ENCODE assay signal across 1 cellular context in genomic region chr15:65902373-65902772, GRCh38.
TF ChIP-seq lines count a peak whose summit lies in the region.

No MANE protein-coding gene starts in this region.

TF ChIP-seq in K562, 482 proteins besides CTCF, POLR2A, EP300 and RAD21 (continued from another document and continues in another):
- TF ChIP-seq JUND (IDR thresholded peaks at IDR 0.05; ENCODE audit: borderline replicate concordance, low read depth, low read length) (peak; percentile 90), JUND (tag; IDR thresholded peaks at IDR 0.05; ENCODE audit: borderline replicate concordance, low read depth, low read length) (peak; percentile 89; the same call in 1 of the 3 replicates), MTA1 (IDR thresholded peaks at IDR 0.05; ENCODE audit: borderline replicate concordance) (peak; percentile 43; the same call in 1 of the 2 replicates), ZNF184 (CRISPR knock-in tag; IDR thresholded peaks at IDR 0.05) (no peak), ZNF445 (CRISPR knock-in tag; IDR thresholded peaks at IDR 0.05; ENCODE audit: low read depth) (no peak), VEZF1 (CRISPR knock-in tag; IDR thresholded peaks at IDR 0.05) (peak; percentile 73), RAD51 (IDR thresholded peaks at IDR 0.05; ENCODE audit: borderline replicate concordance, low read depth) (no peak), HDAC2 (IDR thresholded peaks at IDR 0.05) (0 out of 2 replicates have a peak, but pooled peaks have one; percentile 32), FOSL1 (tag; conservative IDR thresholded peaks at IDR 0.05) (peak; percentile 83), ZNF609 (CRISPR knock-in tag; IDR thresholded peaks at IDR 0.05; ENCODE audit: borderline replicate concordance) (no peak), CBFA2T2 (conservative IDR thresholded peaks at IDR 0.05) (no peak), ATF3 (IDR thresholded peaks at IDR 0.05) (peak; percentile 80), ATF3 (CRISPR knock-in tag; conservative IDR thresholded peaks at IDR 0.05) (no peak), MAFK (IDR thresholded peaks at IDR 0.05; ENCODE audit: low read length) (peak; percentile 67; the same call in 1 of the 2 replicates), C11orf30 (IDR thresholded peaks at IDR 0.05; ENCODE audit: low read depth) (peak; percentile 79), SRF (CRISPR knock-in tag; IDR thresholded peaks at IDR 0.05) (no peak), TCF3 (CRISPR knock-in tag; IDR thresholded peaks at IDR 0.05) (peak; percentile 6; the same call in 1 of the 2 replicates), SMARCC2 (IDR thresholded peaks at IDR 0.05; ENCODE audit: low read depth) (no peak), E4F1 (CRISPR knock-in tag; IDR thresholded peaks at IDR 0.05; ENCODE audit: borderline replicate concordance) (no peak), ZNF395 (CRISPR knock-in tag; IDR thresholded peaks at IDR 0.05) (no peak), ESRRA (IDR thresholded peaks at IDR 0.05; ENCODE audit: borderline replicate concordance, low read depth) (peak; percentile 32; the same call in 1 of the 2 replicates), POLR2AphosphoS5 (IDR thresholded peaks at IDR 0.05; ENCODE audit: control insufficient read depth, insufficient read depth, low read depth, low read length) (no peak), ATF7 (IDR thresholded peaks at IDR 0.05) (0 out of 2 replicates have a peak, but pooled peaks have one; percentile 35), ZFP1 (CRISPR knock-in tag; IDR thresholded peaks at IDR 0.05) (no peak), TFAM (CRISPR knock-in tag; conservative IDR thresholded peaks at IDR 0.05) (no peak), RCOR1 (IDR thresholded peaks at IDR 0.05; ENCODE audit: borderline replicate concordance in 1 of 2, low read depth in 2 of 2, low read length in 2 of 2) (peak in 1 of 2 experiments; percentile 69; a peak in 2 of 4 replicates), ZC3H4 (CRISPR knock-in tag; IDR thresholded peaks at IDR 0.05; ENCODE audit: borderline replicate concordance) (no peak), MAFF (IDR thresholded peaks at IDR 0.05; ENCODE audit: low read length) (peak; percentile 78), NFATC3 (IDR thresholded peaks at IDR 0.05) (no peak), ZNF551 (CRISPR knock-in tag; IDR thresholded peaks at IDR 0.05) (no peak), FOS (IDR thresholded peaks at IDR 0.05; ENCODE audit: extremely low read depth, insufficient read length) (peak; percentile 2), ZFPM2 (CRISPR knock-in tag; IDR thresholded peaks at IDR 0.05) (no peak), SP1 (CRISPR knock-in tag; IDR thresholded peaks at IDR 0.05) (0 out of 2 replicates have a peak, but pooled peaks have one; percentile 5), ZEB2 (IDR thresholded peaks at IDR 0.05) (peak; percentile 94), HMBOX1 (IDR thresholded peaks at IDR 0.05) (peak; percentile 59; the same call in 1 of the 2 replicates), ETV1 (tag; conservative IDR thresholded peaks at IDR 0.05; ENCODE audit: low read depth) (0 out of 2 replicates have a peak, but pooled peaks have one; percentile 19), COPS2 (conservative IDR thresholded peaks at IDR 0.05) (no peak), CTCFL (IDR thresholded peaks at IDR 0.05; ENCODE audit: borderline replicate concordance, insufficient read depth, low read depth, low read length, poor library complexity, severe bottlenecking) (no peak), ZNF316 (IDR thresholded peaks at IDR 0.05) (peak; percentile 34; the same call in 1 of the 2 replicates), TSHZ1 (CRISPR knock-in tag; IDR thresholded peaks at IDR 0.05) (no peak), ARID1B (IDR thresholded peaks at IDR 0.05) (peak; percentile 61), BCL6 (CRISPR knock-in tag; IDR thresholded peaks at IDR 0.05) (no peak), RFX5 (IDR thresholded peaks at IDR 0.05; ENCODE audit: low read depth, low read length) (no peak), FOXP1 (CRISPR knock-in tag; IDR thresholded peaks at IDR 0.05) (no peak), ARHGAP35 (IDR thresholded peaks at IDR 0.05; ENCODE audit: partially characterized antibody) (no peak), HDGF (IDR thresholded peaks at IDR 0.05) (peak; percentile 39; the same call in 1 of the 2 replicates), NR2F6 (CRISPR knock-in tag; IDR thresholded peaks at IDR 0.05) (no peak), BRD4 (IDR thresholded peaks at IDR 0.05) (no peak), POLR2G (IDR thresholded peaks at IDR 0.05; ENCODE audit: low read depth, low read length) (no peak), SMARCE1 (IDR thresholded peaks at IDR 0.05) (0 out of 2 replicates have a peak, but pooled peaks have one; percentile 58), MAFG (tag; conservative IDR thresholded peaks at IDR 0.05) (peak; percentile 62), NRF1 (conservative IDR thresholded peaks at IDR 0.05 in 1 of 2, IDR thresholded peaks at IDR 0.05 in 1 of 2) (0 out of 4 replicates have a peak, but pooled peaks of 1 of the 2 experiments have one; percentile 13), MAZ (CRISPR knock-in tag; conservative IDR thresholded peaks at IDR 0.05 in 1 of 2, IDR thresholded peaks at IDR 0.05 in 1 of 2) (peak in 1 of 2 experiments; percentile 79; a peak in 2 of 4 replicates), ZBED1 (IDR thresholded peaks at IDR 0.05) (no peak), SMARCA4 (IDR thresholded peaks at IDR 0.05) (0 out of 2 replicates have a peak, but pooled peaks have one; percentile 40)
